In genomic region chr15:91281991-91282390, GRCh38 we compare ENCODE assay signal across 23 cellular contexts.
"Had no signal": no experiment of that assay in that cellular context is flagged by ENCODE, and none has a peak within 500 bp of the region (broad histone marks: within the 10 kb centered on the region; RNA-seq: fewer than 3 reads in every experiment).

No MANE protein-coding gene starts in this region.

- H3K27ac ChIP-seq: SJSA1, SK-N-MC had no signal

- H3K36me3 ChIP-seq: MG63, SJSA1 had no signal

- H3K4me1 ChIP-seq: SJSA1 had no signal

- H3K9me3 ChIP-seq: MG63, SJSA1 had no signal

- H3K4me3 ChIP-seq: MG63, SJSA1 had no signal

- DNase-seq: IMR-90, Karpas-422, KG1, MG63, NCI-H1092, NCI-H1105 treated with DMSO at 0.1 percent for 48 hours, NCI-H1417 treated with DMSO at 0.1 percent for 48 hours, NCI-H146, NCI-H187, NCI-H2029, NCI-H2081 treated with DMSO at 0.1 percent for 48 hours, NCI-H2171, NCI-H226, NCI-H446, NCI-H510A, NCI-H524 treated with DMSO at 0.1 percent for 48 hours, NCI-H69, NCI-H774, Right ventricle myocardium superior, RPMI8226, SIG-M5 had no signal
